11 cellular contexts compared by ENCODE assay signal in the genomic region with DNA sequence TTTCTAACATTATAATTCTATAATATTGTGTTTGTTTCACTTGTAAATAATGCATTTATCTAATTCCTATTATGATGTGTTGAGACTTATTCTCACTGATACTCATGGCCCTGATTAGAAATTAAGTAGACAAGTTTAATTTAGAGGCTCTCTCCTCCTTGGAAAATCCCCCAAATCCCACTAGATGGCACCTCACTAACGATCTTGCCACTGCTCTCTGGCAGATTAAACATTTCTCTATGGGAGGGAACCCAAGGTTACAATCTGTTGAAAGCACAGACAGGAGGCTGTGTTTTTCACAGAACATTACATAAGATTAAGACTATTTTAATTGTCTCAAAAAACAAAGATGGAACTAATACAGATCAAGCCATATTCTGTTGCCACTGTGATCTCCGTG.
DNase-seq lines count a peak whose midpoint lies in the region; ATAC-seq and TF ChIP-seq lines count a peak whose summit lies in the region.
"Had no signal": no experiment of that assay in that cellular context is flagged by ENCODE, and none has a peak within 500 bp of the region (broad histone marks: within the 10 kb centered on the region; RNA-seq: fewer than 3 reads in every experiment).

No MANE protein-coding gene starts in this region.

- TF ChIP-seq CTCF in NB4 (IDR thresholded peaks at IDR 0.05; ENCODE audit: low read depth, low read length) (peak; percentile 17), GM13976 (IDR thresholded peaks at IDR 0.05; ENCODE audit: borderline replicate concordance, control extremely low read depth, extremely low read depth, insufficient read depth, missing control alignments) (no peak), heart right ventricle (IDR thresholded peaks at IDR 0.05) (no peak)

- intact Hi-C loops in heart right ventricle (cut with DNase I), result no loop called here

- no peak for TF ChIP-seq POLR2A in NB4 (IDR thresholded peaks at IDR 0.05; ENCODE audit: extremely low read depth, insufficient read length)

- no peaks in the 10 kb centered on the region for H3K27me3 ChIP-seq in heart right ventricle

- in situ Hi-C loops in GM13976 (cut with MboI; ENCODE audit: low sequenced_read_pairs, unreplicated experiment), result no loop called here

- H3K9ac ChIP-seq in SK-N-MC (ENCODE audit: insufficient read length), result no peak overlapping the region

- H3K36me3 ChIP-seq in SK-N-MC (ENCODE audit: insufficient read depth, low read length), result no peaks in the 10 kb centered on the region
- H3K36me3 ChIP-seq in heart right ventricle, result no peaks in the 10 kb centered on the region

- H3K27ac ChIP-seq in SK-N-MC, result no peak overlapping the region
- H3K27ac ChIP-seq in heart right ventricle, result no peak overlapping the region

- H3K4me3 ChIP-seq in NB4 (ENCODE audit: low read depth, low read length), result no peak overlapping the region
- H3K4me3 ChIP-seq in SK-N-MC, result no peak overlapping the region
- H3K4me3 ChIP-seq in heart right ventricle, result no peak overlapping the region
- H3K4me3 ChIP-seq: K562 had no signal

- H3K4me1 ChIP-seq in heart right ventricle, result no peaks in the 10 kb centered on the region

- 25 to 30% methylated on average over 2 of the region's 2 CpGs for WGBS in heart right ventricle, 2 donors

- H3K9me3 ChIP-seq in SK-N-MC (ENCODE audit: low read depth, low read length) (no peaks in the 10 kb centered on the region), heart right ventricle (no peaks in the 10 kb centered on the region)

- DNase-seq in D341Med (ENCODE audit: low spot score) (peak; percentile 52), NB4 (ENCODE audit: low read depth) (peak; percentile 7), SK-N-MC (ENCODE audit: low read depth, low spot score) (peak; percentile 16), inferior parietal cortex (ENCODE audit: extremely low spot score) (peak; percentile 34), GM13976 (ENCODE audit: low spot score) (no peak), dermis blood vessel endothelial cell (no peak), heart right ventricle (no peak)
- DNase-seq: activated CD4-positive, CD25-positive, alpha-beta regulatory T cell; small intestine had no signal

- ATAC-seq in heart right ventricle, result no peak
- ATAC-seq in GM21526 (IDR thresholded peaks at IDR 0.05; ENCODE audit: low FRiP score, unreplicated experiment), result no peak
- ATAC-seq: K562 had no signal

Comparison
In these comparisons a context has a peak if more than half of its experiments do, and no peak if none do; other contexts are left out.
1. DNase-seq: peak in D341Med (single experiment), NB4 (single experiment), SK-N-MC (single experiment) and inferior parietal cortex (single experiment); none in GM13976 (single experiment), dermis blood vessel endothelial cell (single experiment) and heart right ventricle (0 of 2).